Comparison of ENCODE assay signal across 12 cellular contexts in the genomic region with DNA sequence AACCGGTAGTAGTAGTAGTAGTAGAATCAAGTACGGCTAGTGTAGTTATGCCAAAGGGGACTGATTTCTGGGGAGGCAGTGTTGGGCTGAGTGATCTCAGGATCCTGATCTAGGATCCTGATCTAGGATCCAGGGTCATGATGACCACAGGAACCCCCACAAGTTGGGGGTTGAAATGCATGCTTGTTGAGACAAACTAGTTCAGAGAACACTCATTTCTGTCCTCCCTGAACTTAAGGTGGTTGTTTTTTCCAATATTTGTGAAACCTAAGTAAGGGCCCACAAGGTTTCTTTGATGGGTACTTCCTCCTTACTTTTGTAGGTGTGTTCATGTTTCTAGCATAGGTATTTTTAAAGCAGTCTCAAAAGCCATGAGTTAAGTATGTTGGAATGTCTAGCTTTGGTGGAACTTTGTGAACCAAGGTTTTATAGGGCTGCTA.
A peak's percentile ranks its signal among the peaks of the same experiment; 100 is the strongest.
DNase-seq lines count a peak whose midpoint lies in the region; ATAC-seq lines count a peak whose summit lies in the region.
"Had no signal": no experiment of that assay in that cellular context is flagged by ENCODE, and none has a peak within 500 bp of the region (broad histone marks: within the 10 kb centered on the region; RNA-seq: fewer than 3 reads in every experiment).

No MANE protein-coding gene starts in this region.

- DNase-seq in kidney tubule cell (ENCODE audit: low spot score) (peak; percentile 56), iPS-NIHi7 (ENCODE audit: extremely low spot score) (no peak), NCI-H226 (no peak)
- no peak for DNase-seq in stimulated activated naive CD4-positive, alpha-beta T cell treated with Interleukin-2 at 50 U/mL for 16 hours (lab: John Stamatoyannopoulos, UW)
- DNase-seq: Kasumi-1; NCI-H2227 treated with DMSO at 0.1 percent for 48 hours; ovary; stimulated activated naive CD4-positive, alpha-beta T cell had no signal

- peak; percentile 63 for ATAC-seq in GM18511 (IDR thresholded peaks at IDR 0.05; ENCODE audit: unreplicated experiment)
- peak; percentile 64 for ATAC-seq in GM21723 (IDR thresholded peaks at IDR 0.05; ENCODE audit: unreplicated experiment)
- ATAC-seq in HG03558 (IDR thresholded peaks at IDR 0.05; ENCODE audit: extremely low read depth, unreplicated experiment) = peak; percentile 53
- no peak for ATAC-seq in HG03460 (IDR thresholded peaks at IDR 0.05; ENCODE audit: unreplicated experiment)
